12 cellular contexts compared by ENCODE assay signal in genomic region chr22:46028069-46028991, GRCh38. TPM values are rescaled to one million over a fixed set of nuclear protein-coding genes. Genes with fewer than 3 reads are reported as not detected.
DNase-seq lines count a peak whose midpoint lies in the region; ATAC-seq and TF ChIP-seq lines count a peak whose summit lies in the region.
"Had no signal": no experiment of that assay in that cellular context is flagged by ENCODE, and none has a peak within 500 bp of the region (broad histone marks: within the 10 kb centered on the region; RNA-seq: fewer than 3 reads in every experiment).

No MANE protein-coding gene starts in this region.

- no peak overlapping the region for H3K9ac ChIP-seq in IMR-90 (ENCODE audit: low read depth, low read length)
- H3K9ac ChIP-seq: KMS-11 had no signal

- H3K4me1 ChIP-seq in IMR-90 (ENCODE audit: control insufficient read depth, insufficient read depth, low read length), result peaks cover 4% of the 10 kb centered on the region
- peaks cover 16% of the 10 kb centered on the region for H3K4me1 ChIP-seq in lower lobe of right lung

- H3K27me3 ChIP-seq in IMR-90 (ENCODE audit: control insufficient read depth, insufficient read depth, low read length) (peaks cover 30% of the 10 kb centered on the region), lower lobe of right lung (ENCODE audit: low read depth) (no peaks in the 10 kb centered on the region)

- POLR2A ChIA-PET in IMR-90 (lab: Charles Lee; ENCODE audit: unreplicated experiment), result interaction anchor here (0.5 kb wide), 1 partner anchor 11 kb away, joined by 5 read pairs; no protein-coding TSS in a partner anchor

- H3K23ac ChIP-seq in IMR-90 (ENCODE audit: low read depth, low read length), result no peak overlapping the region; the same call in 1 of the 2 replicates

- no peak overlapping the region for H4K91ac ChIP-seq in IMR-90 (ENCODE audit: insufficient read depth, low read depth, low read length)

- no TSS peak for BruUV-seq in IMR-90 (replicated peaks; lab: Mats Ljungman, UMichigan)

- TF ChIP-seq RAD21 in IMR-90 (IDR thresholded peaks at IDR 0.05; ENCODE audit: low read length), result no peak

- H3K4me2 ChIP-seq in IMR-90 (ENCODE audit: low read depth, low read length), result no peak overlapping the region
- H3K4me2 ChIP-seq: KMS-11 had no signal

- H3K14ac ChIP-seq in IMR-90 (replicated peaks; ENCODE audit: low read depth, low read length), result no peak overlapping the region

- TF ChIP-seq POLR2A in IMR-90 (IDR thresholded peaks at IDR 0.05; ENCODE audit: low read depth, low read length), result no peak

- H2BK20ac ChIP-seq in IMR-90 (ENCODE audit: low read depth, low read length), result no peak overlapping the region

- H3K36me3 ChIP-seq in IMR-90 (ENCODE audit: control insufficient read depth, insufficient read depth, low read length) (no peaks in the 10 kb centered on the region), lower lobe of right lung (no peaks in the 10 kb centered on the region)

- H4K20me1 ChIP-seq in IMR-90 (ENCODE audit: insufficient read depth, low read length), result no peaks in the 10 kb centered on the region

- H3K4me1 Mint-ChIP-seq in stimulated activated memory B cell treated with anti-CD40 and anti-IgM and Interleukin-4, amounts not matched to agents 10 μg/mL and 1 μg/mL and 100 μg/mL, for 72 hours, result peaks cover 13% of the 10 kb centered on the region

- H4K5ac ChIP-seq in IMR-90 (ENCODE audit: low read depth, low read length), result no peak overlapping the region

- H3K9me1 ChIP-seq in IMR-90 (ENCODE audit: insufficient read depth, low read length), result no peaks in the 10 kb centered on the region

- TF ChIP-seq CTCF in IMR-90 (conservative IDR thresholded peaks at IDR 0.05; ENCODE audit: low read depth, low read length) (no peak), coronary artery (IDR thresholded peaks at IDR 0.05) (no peak), lower lobe of right lung (IDR thresholded peaks at IDR 0.05) (no peak)

- H2AFZ ChIP-seq in IMR-90 (replicated peaks; ENCODE audit: low read length, poor library complexity), result peak overlapping the region; percentile 26

- CTCF ChIA-PET in IMR-90 (lab: Yijun Ruan, JAX), result no interaction called here

- no peak overlapping the region for H2BK15ac ChIP-seq in IMR-90 (ENCODE audit: low read depth, low read length)

- no peak overlapping the region for H3K27ac ChIP-seq in IMR-90 (ENCODE audit: insufficient read depth, low read length)
- peak overlapping the region; percentile 61 to 85 for H3K27ac ChIP-seq in coronary artery
- peak overlapping the region; percentile 67 for H3K27ac ChIP-seq in lower lobe of right lung
- H3K27ac ChIP-seq: GM23248, KMS-11 had no signal

- DNase-seq in IMR-90 (no peak), coronary artery (ENCODE audit: low spot score) (peak; percentile 72), lower lobe of right lung (peak; percentile 41), kidney tubule cell (ENCODE audit: low spot score) (no peak)
- DNase-seq: foreskin keratinocyte; stimulated activated CD4-positive, alpha-beta T cell treated with anti-CD3 and anti-CD28 coated beads, Interleukin-15, amount 100 ng/mL, for 24 hours had no signal

- no peak overlapping the region for H4K8ac ChIP-seq in IMR-90 (ENCODE audit: low read depth in 2 of 2, low read length in 2 of 2)

- no peak overlapping the region for H2BK120ac ChIP-seq in IMR-90 (ENCODE audit: low read depth, low read length)

- no peak overlapping the region for H3K18ac ChIP-seq in IMR-90 (ENCODE audit: low read depth, low read length)

- no peak overlapping the region for H3K4ac ChIP-seq in IMR-90 (ENCODE audit: low read depth, low read length)

- ATAC-seq in IMR-90 (ENCODE audit: low read depth), result no peak
- no peak for ATAC-seq in lower lobe of right lung
- no peak for ATAC-seq in stimulated activated memory B cell treated with anti-CD40 and anti-IgM and Interleukin-4, amounts not matched to agents 10 μg/mL and 1 μg/mL and 100 μg/mL, for 72 hours
- no peak for ATAC-seq in HG03565 (IDR thresholded peaks at IDR 0.05; ENCODE audit: unreplicated experiment)
- no peak for ATAC-seq in GM18907 (IDR thresholded peaks at IDR 0.05; ENCODE audit: unreplicated experiment)
- no peak for ATAC-seq in HG03342 (IDR thresholded peaks at IDR 0.05; ENCODE audit: unreplicated experiment)
- ATAC-seq: foreskin keratinocyte had no signal

- H3K9me3 ChIP-seq in IMR-90 (ENCODE audit: control insufficient read depth, insufficient read depth, low read length), result no peaks in the 10 kb centered on the region
- no peaks in the 10 kb centered on the region for H3K9me3 ChIP-seq in lower lobe of right lung

- H3K79me1 ChIP-seq in IMR-90 (ENCODE audit: low read depth in 1 of 2, low read length in 2 of 2), result no peaks in the 10 kb centered on the region

- intact Hi-C loops in IMR-90 (cut with micrococcal nuclease) (no loop called here), lower lobe of right lung (cut with DNase I) (no loop called here)

- no peak overlapping the region for H2AK5ac ChIP-seq in IMR-90 (ENCODE audit: low read depth, low read length)

- H3K4me3 ChIP-seq in IMR-90 (ENCODE audit: insufficient read depth, low read depth, low read length) (no peak overlapping the region), coronary artery (peak overlapping the region; percentile 71), lower lobe of right lung (no peak overlapping the region)

- no peaks in the 10 kb centered on the region for H3K36me3 Mint-ChIP-seq in stimulated activated memory B cell treated with anti-CD40 and anti-IgM and Interleukin-4, amounts not matched to agents 10 μg/mL and 1 μg/mL and 100 μg/mL, for 72 hours

- in situ Hi-C loops in IMR-90 (cut with MboI; ENCODE audit: low sequenced_read_pairs), result no loop called here

- H3K56ac ChIP-seq in IMR-90 (ENCODE audit: extremely low read depth, insufficient read depth, low read length), result no peak overlapping the region

- H3K27me3 Mint-ChIP-seq in stimulated activated memory B cell treated with anti-CD40 and anti-IgM and Interleukin-4, amounts not matched to agents 10 μg/mL and 1 μg/mL and 100 μg/mL, for 72 hours, result peaks cover 45% of the 10 kb centered on the region

- H2AK9ac ChIP-seq in IMR-90 (replicated peaks; ENCODE audit: low read depth, low read length, poor library complexity), result peak overlapping the region; percentile 75

- peak overlapping the region; percentile 79 for H3K4me3 Mint-ChIP-seq in stimulated activated memory B cell treated with anti-CD40 and anti-IgM and Interleukin-4, amounts not matched to agents 10 μg/mL and 1 μg/mL and 100 μg/mL, for 72 hours

- H3K9me3 Mint-ChIP-seq in stimulated activated memory B cell treated with anti-CD40 and anti-IgM and Interleukin-4, amounts not matched to agents 10 μg/mL and 1 μg/mL and 100 μg/mL, for 72 hours, result no peaks in the 10 kb centered on the region

- 89% methylated on average over 6 of the region's 16 CpGs; no CpG with 5 or more reads in 1 of the 2 experiments for WGBS in IMR-90 (ENCODE audit: extremely low coverage in 2 of 2, insufficient read length in 1 of 2), 2 experiments

- dilution Hi-C loops in IMR-90 (cut with HindIII; ENCODE audit: low sequenced_read_pairs, unreplicated experiment), result no loop called here

- peak overlapping the region; percentile 80 for H3K27ac Mint-ChIP-seq in stimulated activated memory B cell treated with anti-CD40 and anti-IgM and Interleukin-4, amounts not matched to agents 10 μg/mL and 1 μg/mL and 100 μg/mL, for 72 hours

- H2BK5ac ChIP-seq in IMR-90 (ENCODE audit: low read depth, low read length, poor library complexity, severe bottlenecking), result no peak overlapping the region

TF ChIP-seq in IMR-90, 13 proteins besides CTCF, POLR2A, EP300 and RAD21:
- TF ChIP-seq MXI1 (IDR thresholded peaks at IDR 0.05; ENCODE audit: borderline replicate concordance, low read depth, low read length), result no peak
- TF ChIP-seq SMC3 (IDR thresholded peaks at IDR 0.05; ENCODE audit: low read depth, low read length), result no peak
- TF ChIP-seq CHD1 (IDR thresholded peaks at IDR 0.05; ENCODE audit: low read depth, low read length), result no peak

RNA-seq across cellular contexts. Expression of gene WNT7B, which starts 51.4 kb away (rescaled TPM):
- total RNA-seq in IMR-90 (2012; rRNA removed), result under 0.01 TPM in 2 replicates
- 0.15 and 0.16 TPM in 2 replicates for polyA plus RNA-seq in IMR-90 (2012; rRNA removed)
- polyA plus RNA-seq in IMR-90 (2012; cell fraction: cytosol; rRNA removed), result 0.21 and 0.23 TPM in 2 replicates
- polyA plus RNA-seq in IMR-90 (2012; cell fraction: nucleus; rRNA removed; ENCODE audit: low replicate concordance), result 0.10 and 0.15 TPM in 2 replicates
- 6.3 TPM for total RNA-seq in lower lobe of right lung
- total RNA-seq: GM23248 had no signal
- polyA plus RNA-seq: GM23248 had no signal

Comparison
In these comparisons a context has a peak if more than half of its experiments do, and no peak if none do; other contexts are left out.
1. DNase-seq: peak in coronary artery (single experiment) and lower lobe of right lung (single experiment); none in IMR-90 (single experiment) and kidney tubule cell (single experiment).